Comparison of ENCODE assay signal across 23 cellular contexts in genomic region chr10:114000461-114000860, GRCh38. TPM values are rescaled to one million over a fixed set of nuclear protein-coding genes. Genes with fewer than 3 reads are reported as not detected.
"Had no signal": no experiment of that assay in that cellular context is flagged by ENCODE, and none has a peak within 500 bp of the region (broad histone marks: within the 10 kb centered on the region; RNA-seq: fewer than 3 reads in every experiment).

No MANE protein-coding gene starts in this region.

- H3K36me3 ChIP-seq: esophagus muscularis mucosa, neural progenitor cell, ovary, spleen, tibial nerve had no signal

- H3K27me3 ChIP-seq: esophagus muscularis mucosa, neural progenitor cell, ovary, spleen, testis, tibial nerve had no signal

- H3K4me2 ChIP-seq: neural progenitor cell had no signal

- H3K4me3 ChIP-seq: esophagus muscularis mucosa, mucosa of descending colon, neural progenitor cell, ovary, spleen, testis, tibial nerve had no signal

- DNase-seq: effector memory CD4-positive, alpha-beta T cell; foreskin fibroblast; immature natural killer cell; kidney; left cardiac atrium; mammary epithelial cell; mucosa of descending colon; naive thymus-derived CD8-positive, alpha-beta T cell; nucleus accumbens; ovary; spleen; stimulated activated CD4-positive, alpha-beta T cell treated with anti-CD3 and anti-CD28 coated beads, Interleukin-15, amount 100 ng/mL, for 24 hours; stimulated activated CD4-positive, alpha-beta T cell treated with anti-CD3 and anti-CD28 coated beads, Interleukin-1b, Interleukin-23, amount 100 ng/mL, for 48 hours; stimulated activated CD4-positive, alpha-beta T cell treated with anti-CD3 and anti-CD28 coated beads, Interleukin-4, amount 100 ng/mL, for 24 hours; stimulated activated naive B cell treated with anti-CD40 and anti-IgM and Interleukin-4, amounts not matched to agents 10 μg/mL and 1 μg/mL and 100 μg/mL, for 72 hours; stimulated activated naive CD8-positive, alpha-beta T cell treated with anti-CD3 and anti-CD28 coated beads, Interleukin-15, amount 100 ng/mL, for 72 hours; testis had no signal

- H3K4me1 ChIP-seq: esophagus muscularis mucosa, neural progenitor cell, testis had no signal

- H3K27ac ChIP-seq: epithelial cell of prostate, esophagus muscularis mucosa, neural progenitor cell, ovary, testis, tibial nerve had no signal

- H3K9me3 ChIP-seq: esophagus muscularis mucosa, mucosa of descending colon, ovary, spleen, testis, tibial nerve had no signal

- ATAC-seq: mucosa of descending colon; naive thymus-derived CD8-positive, alpha-beta T cell; sciatic nerve; stimulated activated naive B cell treated with anti-CD40 and anti-IgM and Interleukin-4, amounts not matched to agents 10 μg/mL and 1 μg/mL and 100 μg/mL, for 72 hours; stimulated activated naive CD8-positive, alpha-beta T cell treated with anti-CD3 and anti-CD28 coated beads, Interleukin-15, amount 100 ng/mL, for 72 hours had no signal

- H3K9ac ChIP-seq: neural progenitor cell had no signal

RNA-seq across cellular contexts. Expression of gene ADRB1, which starts 43.2 kb away (rescaled TPM):
- total RNA-seq: naive thymus-derived CD8-positive, alpha-beta T cell; progenitor cell of endocrine pancreas had no signal
